8 cellular contexts compared by ENCODE assay signal in genomic region chr1:182604128-182604834, GRCh38. TPM values are rescaled to one million over a fixed set of nuclear protein-coding genes. Genes with fewer than 3 reads are reported as not detected.
DNase-seq lines count a peak whose midpoint lies in the region; ATAC-seq and TF ChIP-seq lines count a peak whose summit lies in the region.

RGS16 (minus strand) TSS chr1:182604389; CDS start chr1:182604259, 130 bp downstream.

- H3K79me2 ChIP-seq in DND-41 (ENCODE audit: insufficient read depth, low read length) (peaks cover 30% of the 10 kb centered on the region), fibroblast of lung (ENCODE audit: control insufficient read depth, insufficient read depth, low read length) (no peaks in the 10 kb centered on the region)

- H3K9me3 Mint-ChIP-seq in activated T-helper 1 cell treated with anti-CD3 and anti-CD28 coated beads, Interleukin-12 subunit alpha, Interleukin-12 subunit beta, Interleukin-2, Interleukin-4 antibody, amounts not matched to agents 30 ng/mL and 10 ng/mL and 1 ng/mL, durations not matched to agents 14 hours and 24 hours and 36 hours = no peaks in the 10 kb centered on the region
- H3K9me3 Mint-ChIP-seq in naive thymus-derived CD4-positive, alpha-beta T cell = no peaks in the 10 kb centered on the region

- H3K4me1 Mint-ChIP-seq in activated T-helper 1 cell treated with anti-CD3 and anti-CD28 coated beads, Interleukin-12 subunit alpha, Interleukin-12 subunit beta, Interleukin-2, Interleukin-4 antibody, amounts not matched to agents 30 ng/mL and 10 ng/mL and 1 ng/mL, durations not matched to agents 14 hours and 24 hours and 36 hours (ENCODE audit: low read depth) = peaks cover 50% of the 10 kb centered on the region
- peaks cover 4 to 37% (median 18%) of the 10 kb centered on the region in 7 donors for H3K4me1 Mint-ChIP-seq in naive thymus-derived CD4-positive, alpha-beta T cell

- intact Hi-C loops in activated T-helper 1 cell treated with anti-CD3 and anti-CD28 coated beads, Interleukin-12 subunit alpha, Interleukin-12 subunit beta, Interleukin-2, Interleukin-4 antibody, amounts not matched to agents 30 ng/mL and 10 ng/mL and 1 ng/mL, durations not matched to agents 14 hours and 24 hours and 36 hours (cut with micrococcal nuclease) = loop anchor here (1.0 to 10.0 kb wide), 8 partner anchors 11 to 868 kb away; partner anchors contain the start of gene SMG7
- intact Hi-C loops in naive thymus-derived CD4-positive, alpha-beta T cell (cut with micrococcal nuclease) = loop anchor here (1.0 to 10.0 kb wide), 14 partner anchors 12 to 1499 kb away; partner anchors contain the start of genes GLUL (in 2 of the 2), DHX9 (in 1 of the 2), NPL (in 1 of the 2) and RNASEL (in 1 of the 2)

- H3K27me3 ChIP-seq in DND-41 (ENCODE audit: insufficient read depth, low read length, poor library complexity) = no peaks in the 10 kb centered on the region
- H3K27me3 ChIP-seq in fibroblast of lung (ENCODE audit: control insufficient read depth, insufficient read depth, low read length) = peaks cover 16% of the 10 kb centered on the region
- no peaks in the 10 kb centered on the region for H3K27me3 ChIP-seq in naive thymus-derived CD4-positive, alpha-beta T cell (ENCODE audit: control insufficient read depth in 2 of 2, insufficient read depth in 2 of 2, low read length in 2 of 2)

- POLR2A ChIA-PET in naive thymus-derived CD4-positive, alpha-beta T cell (lab: Charles Lee) = interaction anchor here (0.9 to 4.2 kb wide), 10 partner anchors 10 to 184 kb away, joined by 3 to 26 read pairs (median 3); partner anchors contain the start of gene RNASEL

- peaks cover 34% of the 10 kb centered on the region; the same call in 1 of the 2 replicates for H4K20me1 ChIP-seq in DND-41 (ENCODE audit: insufficient read depth, low read length)
- no peaks in the 10 kb centered on the region for H4K20me1 ChIP-seq in fibroblast of lung (ENCODE audit: control insufficient read depth, extremely low read depth, insufficient read depth, low read length)

- no peak within 1 kb of the TSS for H3K27ac Mint-ChIP-seq in activated T-helper 1 cell treated with anti-CD3 and anti-CD28 coated beads, Interleukin-12 subunit alpha, Interleukin-12 subunit beta, Interleukin-2, Interleukin-4 antibody, amounts not matched to agents 30 ng/mL and 10 ng/mL and 1 ng/mL, durations not matched to agents 14 hours and 24 hours and 36 hours
- peak within 1 kb of the TSS in 6 of 9 donors; percentile 13 to 84 (median 71) for H3K27ac Mint-ChIP-seq in naive thymus-derived CD4-positive, alpha-beta T cell

- H3K27ac ChIP-seq in DND-41 (ENCODE audit: low read length) = peak within 1 kb of the TSS; percentile 75
- no peak within 1 kb of the TSS for H3K27ac ChIP-seq in fibroblast of lung (ENCODE audit: insufficient read depth, low read length)
- H3K27ac ChIP-seq in naive thymus-derived CD4-positive, alpha-beta T cell (ENCODE audit: low read depth, low read length) = peak within 1 kb of the TSS; percentile 37

- H3K36me3 ChIP-seq in DND-41 (ENCODE audit: insufficient read depth, low read length) = peaks cover 36% of the 10 kb centered on the region
- no peaks in the 10 kb centered on the region for H3K36me3 ChIP-seq in fibroblast of lung (ENCODE audit: control insufficient read depth, insufficient read depth, low read length)
- no peaks in the 10 kb centered on the region for H3K36me3 ChIP-seq in naive thymus-derived CD4-positive, alpha-beta T cell (ENCODE audit: control insufficient read depth in 2 of 3, insufficient read depth in 3 of 3, low read length in 3 of 3)

- ATAC-seq in DND-41 (ENCODE audit: insufficient read depth, low read depth) (peak; percentile 89), GM21786 (IDR thresholded peaks at IDR 0.05; ENCODE audit: unreplicated experiment) (peak; percentile 88)
- peak; percentile 93 for ATAC-seq in naive thymus-derived CD4-positive, alpha-beta T cell

- H2AFZ ChIP-seq in DND-41 (ENCODE audit: low read depth, low read length) (peak within 1 kb of the TSS; percentile 73), fibroblast of lung (ENCODE audit: low read length) (peak within 1 kb of the TSS; percentile 84)

- TF ChIP-seq CTCF in DND-41 (IDR thresholded peaks at IDR 0.05; ENCODE audit: borderline replicate concordance, extremely low read depth, low read length, poor library complexity, severe bottlenecking) (no peak), fibroblast of lung (conservative IDR thresholded peaks at IDR 0.05 in 1 of 2, IDR thresholded peaks at IDR 0.05 in 1 of 2; ENCODE audit: low read depth in 1 of 2, low read length in 2 of 2) (no peak)

- peak within 1 kb of the TSS; percentile 25 for H3K4me3 Mint-ChIP-seq in activated T-helper 1 cell treated with anti-CD3 and anti-CD28 coated beads, Interleukin-12 subunit alpha, Interleukin-12 subunit beta, Interleukin-2, Interleukin-4 antibody, amounts not matched to agents 30 ng/mL and 10 ng/mL and 1 ng/mL, durations not matched to agents 14 hours and 24 hours and 36 hours
- peak within 1 kb of the TSS in 8 of 10 donors; percentile 6 to 87 (median 82) for H3K4me3 Mint-ChIP-seq in naive thymus-derived CD4-positive, alpha-beta T cell

- H3K36me3 Mint-ChIP-seq in activated T-helper 1 cell treated with anti-CD3 and anti-CD28 coated beads, Interleukin-12 subunit alpha, Interleukin-12 subunit beta, Interleukin-2, Interleukin-4 antibody, amounts not matched to agents 30 ng/mL and 10 ng/mL and 1 ng/mL, durations not matched to agents 14 hours and 24 hours and 36 hours (ENCODE audit: low read depth) = peaks cover 6% of the 10 kb centered on the region
- H3K36me3 Mint-ChIP-seq in naive thymus-derived CD4-positive, alpha-beta T cell = peaks cover 0 to 13% (median 3%) of the 10 kb centered on the region in 5 donors

- peaks cover 58% of the 10 kb centered on the region for H3K4me1 ChIP-seq in DND-41 (ENCODE audit: insufficient read depth, low read length)
- peaks cover 6% of the 10 kb centered on the region for H3K4me1 ChIP-seq in fibroblast of lung (ENCODE audit: control insufficient read depth, extremely low read depth, insufficient read depth, low read length)
- H3K4me1 ChIP-seq in naive thymus-derived CD4-positive, alpha-beta T cell (ENCODE audit: control insufficient read depth in 2 of 2, insufficient read depth in 2 of 2, low read length in 2 of 2) = peaks cover 13 to 26% of the 10 kb centered on the region in 2 donors

- peak within 1 kb of the TSS; percentile 56 for H3K9ac ChIP-seq in DND-41 (ENCODE audit: low read depth, low read length)
- no peak within 1 kb of the TSS for H3K9ac ChIP-seq in fibroblast of lung (ENCODE audit: insufficient read depth, low read length)

- peak within 1 kb of the TSS; percentile 20 to 66; a peak in 3 of 4 replicates for H3K4me3 ChIP-seq in DND-41 (ENCODE audit: low read depth in 1 of 2, low read length in 2 of 2)
- peak within 1 kb of the TSS; percentile 14 to 50 (median 42) for H3K4me3 ChIP-seq in fibroblast of lung (replicated peaks in 1 of 4; ENCODE audit: control extremely low read depth in 1 of 4, insufficient read depth in 1 of 4, low read depth in 3 of 4, low read length in 4 of 4)
- H3K4me3 ChIP-seq in naive thymus-derived CD4-positive, alpha-beta T cell (ENCODE audit: low read length) = peak within 1 kb of the TSS; percentile 59

- CTCF ChIA-PET in naive thymus-derived CD4-positive, alpha-beta T cell (lab: Charles Lee) = interaction anchor here (0.6 to 18.0 kb wide), 6 partner anchors 9 to 249 kb away, joined by 3 to 403 read pairs (median 16); partner anchors contain the start of genes NPL and RNASEL

- H3K9me3 ChIP-seq in DND-41 (ENCODE audit: insufficient read depth, low read length, severe bottlenecking) (no peaks in the 10 kb centered on the region), fibroblast of lung (ENCODE audit: control insufficient read depth, insufficient read depth, low read depth, low read length) (no peaks in the 10 kb centered on the region)
- H3K9me3 ChIP-seq in naive thymus-derived CD4-positive, alpha-beta T cell (ENCODE audit: control insufficient read depth in 2 of 3, low read length in 3 of 3) = no peaks in the 10 kb centered on the region

- H3K4me2 ChIP-seq in DND-41 (ENCODE audit: insufficient read depth, low read length) = peak within 1 kb of the TSS; percentile 76
- peak within 1 kb of the TSS; percentile 88 for H3K4me2 ChIP-seq in fibroblast of lung (ENCODE audit: extremely low read depth, insufficient read depth, low read length)

- DNase-seq in DND-41 = peak; percentile 97
- peak; percentile 72 for DNase-seq in LHCN-M2 (ENCODE audit: low read depth)
- DNase-seq in RPMI8226 = peak; percentile 98
- DNase-seq in activated T-helper 1 cell treated with anti-CD3 and anti-CD28 coated beads, Interleukin-12 subunit alpha, Interleukin-12 subunit beta, Interleukin-2, Interleukin-4 antibody, amounts not matched to agents 30 ng/mL and 10 ng/mL and 1 ng/mL, durations not matched to agents 14 hours and 24 hours and 36 hours (ENCODE audit: low spot score) = peak; percentile 91
- DNase-seq in fibroblast of lung (ENCODE audit: low read depth in 2 of 2) = peak; percentile 75 to 78
- DNase-seq in naive thymus-derived CD4-positive, alpha-beta T cell = peak; percentile 69 to 95 (median 76)
- DNase-seq in stimulated activated naive CD4-positive, alpha-beta T cell (lab: John Stamatoyannopoulos, UW) = peak; percentile 60 to 80 (median 72)

- peaks cover 2% of the 10 kb centered on the region for H3K27me3 Mint-ChIP-seq in activated T-helper 1 cell treated with anti-CD3 and anti-CD28 coated beads, Interleukin-12 subunit alpha, Interleukin-12 subunit beta, Interleukin-2, Interleukin-4 antibody, amounts not matched to agents 30 ng/mL and 10 ng/mL and 1 ng/mL, durations not matched to agents 14 hours and 24 hours and 36 hours (ENCODE audit: insufficient read depth)
- H3K27me3 Mint-ChIP-seq in naive thymus-derived CD4-positive, alpha-beta T cell = peaks cover 0 to 11% (median 5%) of the 10 kb centered on the region in 5 donors

RNA-seq across cellular contexts. Expression of gene RGS16, which starts in this region (rescaled TPM):
- 0.06 TPM in 1 of 2 replicates, not detected in the other for total RNA-seq in LHCN-M2 (2014; rRNA removed)
- 0.02 TPM for polyA plus RNA-seq in LHCN-M2 (2012)
- total RNA-seq in activated T-helper 1 cell treated with anti-CD3 and anti-CD28 coated beads, Interleukin-12 subunit alpha, Interleukin-12 subunit beta, Interleukin-2, Interleukin-4 antibody, amounts not matched to agents 30 ng/mL and 10 ng/mL and 1 ng/mL, durations not matched to agents 14 hours and 24 hours and 36 hours = 138 and 143 TPM in 2 replicates
- 0.33 and 0.77 TPM in 2 replicates for total RNA-seq in fibroblast of lung
- polyA plus RNA-seq in fibroblast of lung = 0.09 and 0.17 TPM in 2 replicates
- 0.15 and 0.20 TPM in 2 replicates for polyA plus RNA-seq in fibroblast of lung (2012)
- not detected in 2 replicates for polyA minus RNA-seq in fibroblast of lung (ENCODE audit: low replicate concordance)
- 10 to 100 TPM in 1 of 5 experiments, 1 to 10 TPM in 2, under 1 TPM in 2; 0.49 to 17.5 (median 3.4) TPM for total RNA-seq in naive thymus-derived CD4-positive, alpha-beta T cell
- under 1 TPM; 0.10 to 0.27 TPM for polyA plus RNA-seq in naive thymus-derived CD4-positive, alpha-beta T cell

Comparison
In these comparisons a context has a peak if more than half of its experiments do, and no peak if none do; other contexts are left out.
1. Peak in DNase-seq in LHCN-M2; RNA of the gene not detected or under 1 TPM.
2. Peak in DNase-seq, H3K4me3 ChIP-seq and H3K4me2 ChIP-seq in fibroblast of lung; RNA of the gene not detected or under 1 TPM.